Comparison of ENCODE assay signal across 25 cellular contexts in genomic region chr7:107002131-107002803, GRCh38.
"Had no signal": no experiment of that assay in that cellular context is flagged by ENCODE, and none has a peak within 500 bp of the region (broad histone marks: within the 10 kb centered on the region; RNA-seq: fewer than 3 reads in every experiment).

No MANE protein-coding gene starts in this region.

- H3K4me3 Mint-ChIP-seq: activated B cell treated with CpG ODN at 0.5 μM for 24 hours; activated CD4-positive, alpha-beta T cell treated with anti-CD3 and anti-CD28 coated beads, Interleukin-2, amount 10 ng/mL, durations not matched to agents 24 days and 14 days; activated naive CD8-positive, alpha-beta T cell treated with anti-CD3 and anti-CD28 coated beads, Interleukin-2, amount 50 U/mL, for 24 hours; activated T-cell treated with anti-CD3 and anti-CD28 coated beads, Interleukin-2, amount 50 U/mL, for 4 hours had no signal

- H3K4me1 Mint-ChIP-seq: activated B cell treated with CpG ODN at 0.5 μM for 24 hours; activated CD4-positive, alpha-beta T cell treated with anti-CD3 and anti-CD28 coated beads, Interleukin-2, amount 10 ng/mL, durations not matched to agents 24 days and 14 days; activated naive CD8-positive, alpha-beta T cell treated with anti-CD3 and anti-CD28 coated beads, Interleukin-2, amount 50 U/mL, for 24 hours had no signal

- H3K4me1 ChIP-seq: SJSA1 had no signal

- H3K27ac Mint-ChIP-seq: activated B cell treated with CpG ODN at 0.5 μM for 24 hours; activated CD4-positive, alpha-beta T cell treated with anti-CD3 and anti-CD28 coated beads, Interleukin-2, amount 10 ng/mL, durations not matched to agents 24 days and 14 days; activated naive CD4-positive, alpha-beta T cell treated with anti-CD3 and anti-CD28 coated beads, Interleukin-2, amount 50 U/mL, for 72 hours; activated naive CD8-positive, alpha-beta T cell treated with anti-CD3 and anti-CD28 coated beads, Interleukin-2, amount 50 U/mL, for 24 hours had no signal

- H3K27me3 ChIP-seq: brain microvascular endothelial cell had no signal

- H3K36me3 ChIP-seq: brain microvascular endothelial cell, SJSA1 had no signal

- H3K9me3 Mint-ChIP-seq: activated B cell treated with CpG ODN at 0.5 μM for 24 hours; activated CD4-positive, alpha-beta T cell treated with anti-CD3 and anti-CD28 coated beads, Interleukin-2, amount 10 ng/mL, durations not matched to agents 24 days and 14 days; activated naive CD4-positive, alpha-beta T cell treated with anti-CD3 and anti-CD28 coated beads, Interleukin-2, amount 50 U/mL, for 72 hours; activated naive CD8-positive, alpha-beta T cell treated with anti-CD3 and anti-CD28 coated beads, Interleukin-2, amount 50 U/mL, for 24 hours; activated T-cell treated with anti-CD3 and anti-CD28 coated beads, Interleukin-2, amount 50 U/mL, for 4 hours had no signal

- H3K36me3 Mint-ChIP-seq: activated naive CD4-positive, alpha-beta T cell treated with anti-CD3 and anti-CD28 coated beads, Interleukin-2, amount 50 U/mL, for 72 hours had no signal

- H3K4me3 ChIP-seq: SJSA1 had no signal

- H3K9me3 ChIP-seq: SJSA1 had no signal

- FAIRE-seq: TTC549 had no signal

- DNase-seq: activated B cell treated with CpG ODN at 0.5 μM for 24 hours; activated CD4-positive, alpha-beta T cell treated with anti-CD3 and anti-CD28 coated beads for 1 hour; activated CD4-positive, alpha-beta T cell treated with anti-CD3 and anti-CD28 coated beads, Interleukin-2, amount 10 ng/mL, durations not matched to agents 24 days and 14 days; activated CD4-positive, alpha-beta T cell treated with anti-CD3 and anti-CD28 coated beads, Interleukin-2, amount 50 U/mL, for 48 hours; activated CD8-positive, alpha-beta memory T cell treated with anti-CD3 and anti-CD28 coated beads for 24 hours; activated effector memory CD4-positive, alpha-beta T cell treated with anti-CD3 and anti-CD28 coated beads, Interleukin-2, amount 50 U/mL, for 16 hours; activated naive CD4-positive, alpha-beta T cell treated with Interleukin-2 at 50 U/mL for 16 hours; activated naive CD8-positive, alpha-beta T cell treated with anti-CD3 and anti-CD28 coated beads, Interleukin-2, amount 50 U/mL, for 24 hours; activated T-cell treated with anti-CD3 and anti-CD28 coated beads, Interleukin-2, amount 50 U/mL, for 4 hours; brain microvascular endothelial cell; Kasumi-1; KBM-7; NCI-H1105 treated with DMSO at 0.1 percent for 48 hours; NCI-H146; NCI-H187 treated with DMSO at 0.1 percent for 48 hours; NCI-H2081 treated with DMSO at 0.1 percent for 48 hours; NCI-H446; NCI-H524; PC-3; SHP77; T-helper 2 cell; T1000 had no signal
